ENCODE assay signal across 8 cellular contexts in the genomic region with DNA sequence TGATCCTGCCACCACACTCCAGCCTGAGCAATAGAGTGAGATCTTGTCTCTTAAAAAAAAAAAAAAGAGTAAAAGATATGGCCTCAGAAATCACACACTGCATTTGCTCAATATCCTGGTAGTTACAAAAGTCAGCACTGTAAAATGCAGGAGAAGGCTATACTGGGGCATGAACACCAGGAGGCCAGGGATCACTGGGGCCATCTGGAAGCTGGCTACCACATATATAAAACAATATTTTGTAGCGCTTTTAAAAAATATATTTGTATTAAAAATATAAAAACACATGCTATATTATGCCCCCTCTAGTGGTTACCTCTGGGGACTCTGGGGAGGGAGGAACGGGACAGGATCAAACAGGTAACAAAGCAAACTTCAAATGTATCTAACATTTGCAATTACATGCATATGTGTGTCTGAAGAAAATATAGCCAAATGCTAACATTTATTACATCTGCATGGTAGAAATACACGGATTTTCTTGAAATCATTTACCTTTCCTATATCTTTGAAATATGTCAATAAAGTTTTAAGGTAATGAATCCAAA. TPM values are rescaled to one million over a fixed set of nuclear protein-coding genes. Genes with fewer than 3 reads are reported as not detected.
DNase-seq lines count a peak whose midpoint lies in the region; ATAC-seq, FAIRE-seq and TF ChIP-seq lines count a peak whose summit lies in the region.

No MANE protein-coding gene starts in this region.

- CTCF ChIA-PET in A549 (lab: Yijun Ruan, JAX) = interaction anchor here (0.7 to 2.3 kb wide), 4 partner anchors 10 to 535 kb away, joined by 3 to 7 read pairs (median 6); no protein-coding TSS in a partner anchor
- CTCF ChIA-PET in RWPE1 (lab: Yijun Ruan, JAX) = interaction anchor here (0.5 to 0.6 kb wide), 4 partner anchors 413 to 792 kb away, joined by 3 to 6 read pairs (median 4); no protein-coding TSS in a partner anchor

- H3K9me3 ChIP-seq in A549 = no peaks in the 10 kb centered on the region

- TF ChIP-seq CTCF in A549 (IDR thresholded peaks at IDR 0.05) = peak; percentile 49
- peak; percentile 60 for TF ChIP-seq CTCF in GM12874 (IDR thresholded peaks at IDR 0.05; ENCODE audit: insufficient read depth, low read depth, low read length)
- TF ChIP-seq CTCF in RWPE1 (conservative IDR thresholded peaks at IDR 0.05; ENCODE audit: low read depth) = peak; percentile 70
- peak; percentile 68 for TF ChIP-seq CTCF in epithelial cell of esophagus (IDR thresholded peaks at IDR 0.05; ENCODE audit: insufficient read depth, low read depth, low read length, missing control alignments)

- H3K27ac ChIP-seq in A549 (no peak overlapping the region), RWPE1 (no peak overlapping the region)

- H3K4me2 ChIP-seq in A549 = no peak overlapping the region

- WGBS in A549 (ENCODE audit: missing lambda C conversion rate) = 35% methylated on average over 3 of the region's 3 CpGs

- TF ChIP-seq POLR2A in A549 (IDR thresholded peaks at IDR 0.05; ENCODE audit: low read length) = no peak

- DNase-seq in A549 (ENCODE audit: low read depth in 1 of 2, low spot score in 1 of 2) (peak; percentile 43 to 53), RWPE1 (ENCODE audit: low spot score) (peak; percentile 48), epithelial cell of esophagus (ENCODE audit: low read depth) (peak; percentile 26), pons (ENCODE audit: low spot score) (no peak)
- DNase-seq in stimulated activated CD4-positive, alpha-beta T cell treated with anti-CD3 and anti-CD28 coated beads, Interleukin-1b, Interleukin-23, amount 100 ng/mL, for 48 hours = peak; percentile 22

- POLR2A ChIA-PET in A549 (lab: Yijun Ruan, JAX) = no interaction called here
- POLR2A ChIA-PET in RWPE1 (lab: Yijun Ruan, JAX; ENCODE audit: low non-redundant PET) = no interaction called here

- no peak for TF ChIP-seq EP300 in A549 (IDR thresholded peaks at IDR 0.05)

- ATAC-seq in A549 (no peak), HG03139 (IDR thresholded peaks at IDR 0.05; ENCODE audit: unreplicated experiment) (no peak), GM19467 (IDR thresholded peaks at IDR 0.05; ENCODE audit: unreplicated experiment) (no peak)

- peaks cover 8% of the 10 kb centered on the region; the same call in 2 of the 3 replicates for H3K4me1 ChIP-seq in A549

- no peak for FAIRE-seq in A549 (lab: Jason Lieb, UNC)

- no peak overlapping the region for H3K4me3 ChIP-seq in A549
- H3K4me3 ChIP-seq in epithelial cell of esophagus (ENCODE audit: low read length) = no peak overlapping the region

- peak; percentile 21 to 38; a peak in 3 of 5 replicates for TF ChIP-seq RAD21 in A549 (conservative IDR thresholded peaks at IDR 0.05 in 1 of 2, IDR thresholded peaks at IDR 0.05 in 1 of 2)

TF ChIP-seq in A549, 52 proteins besides CTCF, POLR2A, EP300 and RAD21:
- TF ChIP-seq SMC3 (IDR thresholded peaks at IDR 0.05) (peak; percentile 43; the same call in 2 of the 3 replicates), ZFP36 (IDR thresholded peaks at IDR 0.05; ENCODE audit: borderline replicate concordance, partially characterized antibody) (peak; percentile 36), HEYL (CRISPR knock-in tag; IDR thresholded peaks at IDR 0.05) (no peak)
TF ChIP-seq in A549: peak in this region for 2.

RNA-seq across cellular contexts. Expression of gene C4orf46, which starts 4.0 kb away (rescaled TPM):
- polyA plus RNA-seq in A549 (2011; rRNA removed) (23.7 and 29.0 TPM in 2 replicates), A549 (2017; fragmentation: RNase III; extraction: RNeasy Plus Mini Kit Qiagen cat#74134 plus additional on column Dnase treatment) (10.7 to 11.2 TPM (median 10.9 TPM) in 3 replicates)
- 6.7 and 8.8 TPM in 2 replicates for polyA plus RNA-seq in A549 (2012; cell fraction: cytosol; rRNA removed)
- 2.2 and 3.3 TPM in 2 replicates for polyA plus RNA-seq in A549 (2012; cell fraction: nucleus; rRNA removed)
- polyA minus RNA-seq in A549 (2011; rRNA and poly(A)+ RNA removed) = 4.2 and 4.3 TPM in 2 replicates

RNA-seq across cellular contexts. Expression of gene ETFDH, which starts 4.4 kb away (rescaled TPM):
- polyA plus RNA-seq in A549 (2011; rRNA removed) (13.4 and 15.7 TPM in 2 replicates), A549 (2017; fragmentation: RNase III; extraction: RNeasy Plus Mini Kit Qiagen cat#74134 plus additional on column Dnase treatment) (6.7 to 9.4 TPM (median 7.9 TPM) in 3 replicates)
- 5.8 and 6.0 TPM in 2 replicates for polyA plus RNA-seq in A549 (2012; cell fraction: cytosol; rRNA removed)
- 5.6 and 8.1 TPM in 2 replicates for polyA plus RNA-seq in A549 (2012; cell fraction: nucleus; rRNA removed)
- 2.6 and 5.1 TPM in 2 replicates for polyA minus RNA-seq in A549 (2011; rRNA and poly(A)+ RNA removed)

RNA-seq across cellular contexts. Expression of gene PPID, which starts 55.5 kb away (rescaled TPM):
- polyA plus RNA-seq in A549 (2011; rRNA removed) = 30.7 and 31.6 TPM in 2 replicates
- polyA plus RNA-seq in A549 (2012; cell fraction: cytosol; rRNA removed) = 23.7 and 26.6 TPM in 2 replicates
- polyA plus RNA-seq in A549 (2012; cell fraction: nucleus; rRNA removed) = 9.0 and 14.4 TPM in 2 replicates
- polyA plus RNA-seq in A549 (2017; fragmentation: RNase III; extraction: RNeasy Plus Mini Kit Qiagen cat#74134 plus additional on column Dnase treatment) = 43.3 to 52.1 TPM (median 44.1 TPM) in 3 replicates
- 7.1 and 7.4 TPM in 2 replicates for polyA minus RNA-seq in A549 (2011; rRNA and poly(A)+ RNA removed)
